7 cellular contexts compared by ENCODE assay signal in genomic region chr12:105420659-105421240, GRCh38.
DNase-seq lines count a peak whose midpoint lies in the region; FAIRE-seq and TF ChIP-seq lines count a peak whose summit lies in the region.

No MANE protein-coding gene starts in this region.

- peak; percentile 92 for TF ChIP-seq CTCF in fibroblast of mammary gland (conservative IDR thresholded peaks at IDR 0.05; ENCODE audit: control insufficient read depth, insufficient read depth, low read depth, low read length)
- TF ChIP-seq CTCF in neural cell (IDR thresholded peaks at IDR 0.05; ENCODE audit: poor library complexity, severe bottlenecking), result peak; percentile 97

- H3F3A ChIP-seq in neural cell (ENCODE audit: insufficient read depth, low read length, poor library complexity, severe bottlenecking), result no peaks in the 10 kb centered on the region

- no peaks in the 10 kb centered on the region for H3K36me3 ChIP-seq in neural cell (ENCODE audit: insufficient read depth, low read length)

- no peak overlapping the region for H3K4me3 ChIP-seq in fibroblast of mammary gland (ENCODE audit: control insufficient read depth, low read depth, low read length)
- no peak overlapping the region for H3K4me3 ChIP-seq in neural cell (ENCODE audit: low read length)

- peak; percentile 65 for FAIRE-seq in GM12891 (lab: Jason Lieb, UNC)

- TF ChIP-seq POLR2A in GM12891 (IDR thresholded peaks at IDR 0.05; ENCODE audit: low read depth, low read length), result no peak

- peak; percentile 99 for TF ChIP-seq RAD21 in neural cell (conservative IDR thresholded peaks at IDR 0.05)

- H3K4me2 ChIP-seq in neural cell (ENCODE audit: low read length), result no peak overlapping the region

- no peaks in the 10 kb centered on the region for H3K27me3 ChIP-seq in neural cell (ENCODE audit: insufficient read depth, low read depth, low read length)

- peak; percentile 38 for DNase-seq in GM12891 (ENCODE audit: insufficient read length, low spot score)
- DNase-seq in KBM-7, result peak; percentile 61
- DNase-seq in OCI-M1 (lab: John Stamatoyannopoulos, UW), result peak; percentile 76
- peak; percentile 73 to 76 for DNase-seq in activated T-cell treated with anti-CD3 and anti-CD28 coated beads, Interleukin-2, amount 50 U/mL, for 48 hours
- DNase-seq in fibroblast of mammary gland (ENCODE audit: low read depth), result peak; percentile 69
- DNase-seq in substantia nigra (lab: John Stamatoyannopoulos, UW), result peak in 44 of 49 donors; percentile 1 to 75 (median 44)

- in situ Hi-C loops in KBM-7 (cut with MboI; ENCODE audit: low pct_unique_long_range_greater_than_20kb, low sequenced_read_pairs), result loop anchor here (25.0 kb wide), 1 partner anchor 717 kb away; the partner anchor contains the start of gene NUAK1

- no peaks in the 10 kb centered on the region for H3K79me2 ChIP-seq in neural cell (replicated peaks; ENCODE audit: insufficient read depth, low read length)

- H3K9ac ChIP-seq in neural cell (ENCODE audit: low read length), result no peak overlapping the region

- no peak overlapping the region for H2AFZ ChIP-seq in neural cell (ENCODE audit: low read depth, low read length)

- no peaks in the 10 kb centered on the region for H4K20me1 ChIP-seq in neural cell (ENCODE audit: insufficient read depth)

- no peaks in the 10 kb centered on the region for H3K9me3 ChIP-seq in neural cell (ENCODE audit: low read length)

- TF ChIP-seq EP300 in neural cell (conservative IDR thresholded peaks at IDR 0.05; ENCODE audit: poor library complexity, severe bottlenecking), result no peak

- H3K27ac ChIP-seq in neural cell (ENCODE audit: low read length) (no peak overlapping the region), substantia nigra (ENCODE audit: low read depth, low read length, poor library complexity, severe bottlenecking) (no peak overlapping the region)

- no peaks in the 10 kb centered on the region for H3K9me2 ChIP-seq in neural cell (ENCODE audit: insufficient read depth, low read length)

TF ChIP-seq in GM12891, 5 proteins besides CTCF, POLR2A, EP300 and RAD21:
- TF ChIP-seq TAF1 (IDR thresholded peaks at IDR 0.05; ENCODE audit: low read depth, low read length) (no peak), SPI1 (IDR thresholded peaks at IDR 0.05; ENCODE audit: low read depth, low read length) (0 out of 2 replicates have a peak, but pooled peaks have one; percentile 7)

TF ChIP-seq in neural cell, 6 proteins besides CTCF, POLR2A, EP300 and RAD21:
- TF ChIP-seq SMC3 (conservative IDR thresholded peaks at IDR 0.05; ENCODE audit: poor library complexity) (peak; percentile 98), EZH2 (IDR thresholded peaks at IDR 0.05; ENCODE audit: borderline replicate concordance, insufficient read depth, low read length, poor library complexity, severe bottlenecking) (no peak)
